ENCODE assay signal across 9 cellular contexts in the genomic region with DNA sequence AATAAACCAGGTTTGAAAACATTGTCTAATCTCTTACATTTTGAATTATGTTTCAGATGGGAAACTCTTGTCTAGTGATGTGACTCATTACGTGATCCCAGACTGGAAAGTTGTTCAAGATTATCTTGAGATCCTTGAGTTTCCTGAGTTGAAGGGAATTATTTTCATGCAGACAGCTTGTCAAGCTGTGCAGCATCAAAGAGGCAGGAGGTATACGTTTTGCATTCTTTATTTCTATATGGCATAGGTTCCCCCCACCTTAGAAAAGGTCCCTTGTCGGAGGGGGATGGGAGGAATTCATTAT. TPM values are rescaled to one million over a fixed set of nuclear protein-coding genes. Genes with fewer than 3 reads are reported as not detected.
A peak's percentile ranks its signal among the peaks of the same experiment; 100 is the strongest.
DNase-seq lines count a peak whose midpoint lies in the region; ATAC-seq and TF ChIP-seq lines count a peak whose summit lies in the region.
"Had no signal": no experiment of that assay in that cellular context is flagged by ENCODE, and none has a peak within 500 bp of the region (broad histone marks: within the 10 kb centered on the region; RNA-seq: fewer than 3 reads in every experiment).

No MANE protein-coding gene starts in this region.

- no peaks in the 10 kb centered on the region for H4K20me1 ChIP-seq in MM.1S (ENCODE audit: insufficient read depth, low read length)

- no peak for TF ChIP-seq CTCF in MM.1S (IDR thresholded peaks at IDR 0.05; ENCODE audit: low read length)

- no peak for DNase-seq in MM.1S
- DNase-seq in effector memory CD8-positive, alpha-beta T cell, result no peak
- DNase-seq in pulmonary artery endothelial cell (ENCODE audit: low read depth, low spot score), result peak; percentile 22
- DNase-seq in DMS153 treated with DMSO at 0.1 percent for 48 hours (lab: John Stamatoyannopoulos, UW; ENCODE audit: unreplicated experiment), result no peak
- no peak for DNase-seq in effector CD8-positive, alpha-beta T cell (lab: John Stamatoyannopoulos, UW)
- DNase-seq in inferior parietal cortex (ENCODE audit: extremely low spot score), result no peak
- DNase-seq: stimulated activated CD4-positive, alpha-beta T cell treated with anti-CD3 and anti-CD28 coated beads, Interleukin-4, amount 100 ng/mL, for 1 hour had no signal

- H3K9me2 ChIP-seq in MM.1S (replicated peaks; ENCODE audit: insufficient read depth, low read length), result no peaks in the 10 kb centered on the region

- peak overlapping the region; percentile 90 for H3K4me2 ChIP-seq in MM.1S (ENCODE audit: low read depth, low read length)

- H3K9ac ChIP-seq in ES-I3 (ENCODE audit: low read depth, low read length), result peak overlapping the region; percentile 79; the same call in 1 of the 2 replicates
- H3K9ac ChIP-seq in MM.1S (ENCODE audit: low read length), result peak overlapping the region; percentile 76; the same call in 1 of the 2 replicates

- H3K9me3 ChIP-seq in ES-I3 (ENCODE audit: control insufficient read depth, insufficient read depth, low read length) (no peaks in the 10 kb centered on the region), MM.1S (replicated peaks; ENCODE audit: insufficient read depth, low read length) (no peaks in the 10 kb centered on the region)

- peak overlapping the region; percentile 74 for H3K4me3 ChIP-seq in MM.1S (ENCODE audit: low read length)

- H3K27me3 Mint-ChIP-seq in effector memory CD8-positive, alpha-beta T cell, result no peaks in the 10 kb centered on the region

- H3K4me1 Mint-ChIP-seq in effector memory CD8-positive, alpha-beta T cell (ENCODE audit: low read depth in 2 of 2), result peaks cover 23 to 44% of the 10 kb centered on the region in 2 donors

- peaks cover 12% of the 10 kb centered on the region for H3F3A ChIP-seq in MM.1S (ENCODE audit: insufficient read depth, low read length)

- no peaks in the 10 kb centered on the region for H3K9me3 Mint-ChIP-seq in effector memory CD8-positive, alpha-beta T cell

- H3K27ac Mint-ChIP-seq in effector memory CD8-positive, alpha-beta T cell, result peak overlapping the region; percentile 88 to 90

- no peaks in the 10 kb centered on the region for H3K27me3 ChIP-seq in MM.1S (replicated peaks; ENCODE audit: insufficient read depth, low read length)

- H3K36me3 Mint-ChIP-seq in effector memory CD8-positive, alpha-beta T cell (ENCODE audit: insufficient read depth), result peaks cover 8% of the 10 kb centered on the region

- H3K4me1 ChIP-seq in ES-I3 (ENCODE audit: insufficient read depth, low read length) (peaks cover 11% of the 10 kb centered on the region; the same call in 1 of the 2 replicates), MM.1S (ENCODE audit: low read length) (peaks cover 20% of the 10 kb centered on the region; the same call in 1 of the 2 replicates)

- peak overlapping the region; percentile 77; the same call in 1 of the 2 replicates for H3K27ac ChIP-seq in MM.1S (ENCODE audit: low read length)

- H3K36me3 ChIP-seq in ES-I3 (ENCODE audit: insufficient read depth, low read length) (no peaks in the 10 kb centered on the region), MM.1S (replicated peaks; ENCODE audit: insufficient read depth, low read length) (no peaks in the 10 kb centered on the region)

- ATAC-seq in effector memory CD8-positive, alpha-beta T cell (replicated peaks), result no peak
- no peak for ATAC-seq in HG02588 (IDR thresholded peaks at IDR 0.05; ENCODE audit: unreplicated experiment)

- H3K4me3 Mint-ChIP-seq in effector memory CD8-positive, alpha-beta T cell, result peak overlapping the region; percentile 86 to 89

- peak overlapping the region; percentile 71; the same call in 1 of the 2 replicates for H2AFZ ChIP-seq in MM.1S (ENCODE audit: low read length)

- peaks cover 33% of the 10 kb centered on the region for H3K79me2 ChIP-seq in MM.1S (ENCODE audit: low read length)

RNA-seq across cellular contexts. Expression of a gene that starts 1.5 kb away (rescaled TPM):
- total RNA-seq in pulmonary artery endothelial cell, result 23.3 and 25.2 TPM in 2 replicates

RNA-seq across cellular contexts. Expression of a gene that starts 41.3 kb away (rescaled TPM):
- total RNA-seq in pulmonary artery endothelial cell, result under 0.01 TPM in 1 of 2 replicates, not detected in the other
